29 cellular contexts compared by ENCODE assay signal in genomic region chr6:105429676-105430075, GRCh38. TPM values are rescaled to one million over a fixed set of nuclear protein-coding genes. Genes with fewer than 3 reads are reported as not detected.
DNase-seq lines count a peak whose midpoint lies in the region; ATAC-seq, FAIRE-seq and TF ChIP-seq lines count a peak whose summit lies in the region.
"Had no signal": no experiment of that assay in that cellular context is flagged by ENCODE, and none has a peak within 500 bp of the region (broad histone marks: within the 10 kb centered on the region; RNA-seq: fewer than 3 reads in every experiment).

No MANE protein-coding gene starts in this region.

- FAIRE-seq in GM19239 (lab: Jason Lieb, UNC) (peak; percentile 4), bronchial epithelial cell (lab: Jason Lieb, UNC) (peak; percentile 23), keratinocyte (lab: Jason Lieb, UNC) (peak; percentile 5)
- FAIRE-seq: G401.6 had no signal

- DNase-seq in AG09309 (ENCODE audit: low read depth), result peak; percentile 52
- no peak for DNase-seq in GM19239 (ENCODE audit: insufficient read length, low spot score)
- no peak for DNase-seq in bronchial epithelial cell (ENCODE audit: low read depth)
- no peak for DNase-seq in keratinocyte (ENCODE audit: low read depth, low spot score)
- no peak for DNase-seq in stimulated activated naive B cell treated with anti-CD40 and anti-IgM and Interleukin-4, amounts not matched to agents 10 μg/mL and 1 μg/mL and 100 μg/mL, for 72 hours
- DNase-seq in activated gamma-delta T cell treated with Interleukin-2 at 50 U/mL for 16 hours, result no peak
- DNase-seq in NCI-H2171 treated with DMSO at 0.1 percent for 48 hours (lab: John Stamatoyannopoulos, UW), result no peak
- DNase-seq in erythroblast (lab: John Stamatoyannopoulos, UW), result no peak
- DNase-seq: activated CD4-positive, alpha-beta T cell treated with anti-CD3 and anti-CD28 coated beads, Interleukin-2, amount 50 U/mL, for 48 hours; activated CD4-positive, CD25-positive, alpha-beta regulatory T cell treated with anti-CD3 and anti-CD28 coated beads, Interleukin-2, amount 50 U/mL, for 72 hours; activated naive CD4-positive, alpha-beta T cell treated with anti-CD3 and anti-CD28 coated beads for 36 hours; activated T-cell treated with anti-CD3 and anti-CD28 coated beads, Interleukin-2, amount 50 U/mL, for 72 hours; adrenal gland; COR-L47; foreskin melanocyte; hippocampal formation; left cardiac atrium; natural killer cell; NCI-H1436 treated with DMSO at 0.1 percent for 48 hours; NCI-H345; nucleus accumbens; SIG-M5; stimulated activated CD4-positive, alpha-beta T cell treated with anti-CD3 and anti-CD28 coated beads, Interleukin-15, amount 100 ng/mL, for 24 hours; stimulated activated CD4-positive, alpha-beta T cell treated with anti-CD3 and anti-CD28 coated beads, Interleukin-4, amount 100 ng/mL, for 4 hours; trophoblast cell had no signal

- no peak overlapping the region for H3K27ac ChIP-seq in keratinocyte (ENCODE audit: control insufficient read depth, insufficient read depth, low read length)
- H3K27ac ChIP-seq: adrenal gland, C4-2B had no signal

- peaks cover 25% of the 10 kb centered on the region for H3K4me1 ChIP-seq in keratinocyte (ENCODE audit: control insufficient read depth, extremely low read depth, insufficient read depth, low read length)
- H3K4me1 ChIP-seq: adrenal gland had no signal

- H3K9ac ChIP-seq in keratinocyte (ENCODE audit: control insufficient read depth, extremely low read depth, insufficient read depth, low read length), result no peak overlapping the region

- no peak overlapping the region for H3K4me2 ChIP-seq in keratinocyte (ENCODE audit: control insufficient read depth, extremely low read depth, insufficient read depth, low read depth, low read length)

- no peaks in the 10 kb centered on the region for H3K9me3 Mint-ChIP-seq in stimulated activated naive B cell treated with anti-CD40 and anti-IgM and Interleukin-4, amounts not matched to agents 10 μg/mL and 1 μg/mL and 100 μg/mL, for 72 hours
- H3K9me3 Mint-ChIP-seq: activated naive CD4-positive, alpha-beta T cell treated with anti-CD3 and anti-CD28 coated beads for 36 hours; activated T-cell treated with anti-CD3 and anti-CD28 coated beads, Interleukin-2, amount 50 U/mL, for 72 hours; brain; natural killer cell had no signal

- no peak for TF ChIP-seq POLR2A in erythroblast (IDR thresholded peaks at IDR 0.05; ENCODE audit: low read length)

- H3K4me1 Mint-ChIP-seq in stimulated activated naive B cell treated with anti-CD40 and anti-IgM and Interleukin-4, amounts not matched to agents 10 μg/mL and 1 μg/mL and 100 μg/mL, for 72 hours, result no peaks in the 10 kb centered on the region
- H3K4me1 Mint-ChIP-seq: natural killer cell had no signal

- no peaks in the 10 kb centered on the region for H4K20me1 ChIP-seq in keratinocyte (ENCODE audit: control insufficient read depth, extremely low read depth, insufficient read depth, low read length)

- dilution Hi-C loops in keratinocyte (cut with MboI; ENCODE audit: extremely low pct_ligation_motif_present, low sequenced_read_pairs), result no loop called here

- no peaks in the 10 kb centered on the region for H3K36me3 Mint-ChIP-seq in stimulated activated naive B cell treated with anti-CD40 and anti-IgM and Interleukin-4, amounts not matched to agents 10 μg/mL and 1 μg/mL and 100 μg/mL, for 72 hours
- H3K36me3 Mint-ChIP-seq: brain, natural killer cell had no signal

- no peaks in the 10 kb centered on the region for H3K79me2 ChIP-seq in keratinocyte (ENCODE audit: control insufficient read depth, insufficient read depth, low read length)

- H3K27me3 Mint-ChIP-seq in stimulated activated naive B cell treated with anti-CD40 and anti-IgM and Interleukin-4, amounts not matched to agents 10 μg/mL and 1 μg/mL and 100 μg/mL, for 72 hours, result no peaks in the 10 kb centered on the region
- H3K27me3 Mint-ChIP-seq: brain had no signal

- H3K4me3 ChIP-seq in AG09309 (ENCODE audit: control insufficient read depth, low read depth, low read length) (no peak overlapping the region), bronchial epithelial cell (ENCODE audit: low read depth, low read length) (no peak overlapping the region), keratinocyte (ENCODE audit: control insufficient read depth in 2 of 3, extremely low read depth in 1 of 3, insufficient read depth in 2 of 3, low read depth in 1 of 3, low read length in 3 of 3) (no peak overlapping the region)
- H3K4me3 ChIP-seq: adrenal gland, lung had no signal

- no peak overlapping the region for H3K27ac Mint-ChIP-seq in stimulated activated naive B cell treated with anti-CD40 and anti-IgM and Interleukin-4, amounts not matched to agents 10 μg/mL and 1 μg/mL and 100 μg/mL, for 72 hours
- H3K27ac Mint-ChIP-seq: activated naive CD4-positive, alpha-beta T cell treated with anti-CD3 and anti-CD28 coated beads for 36 hours; activated T-cell treated with anti-CD3 and anti-CD28 coated beads, Interleukin-2, amount 50 U/mL, for 72 hours; brain; natural killer cell had no signal

- peak overlapping the region; percentile 8 for H2AFZ ChIP-seq in keratinocyte (ENCODE audit: control insufficient read depth, low read length)

- no peak for ATAC-seq in stimulated activated naive B cell treated with anti-CD40 and anti-IgM and Interleukin-4, amounts not matched to agents 10 μg/mL and 1 μg/mL and 100 μg/mL, for 72 hours (replicated peaks)
- ATAC-seq: activated T-cell treated with anti-CD3 and anti-CD28 coated beads, Interleukin-2, amount 50 U/mL, for 72 hours; left cardiac atrium; natural killer cell had no signal

- H3K9me3 ChIP-seq in keratinocyte (ENCODE audit: control insufficient read depth, low read depth, low read length), result no peaks in the 10 kb centered on the region
- H3K9me3 ChIP-seq: adrenal gland had no signal

- no peaks in the 10 kb centered on the region for H3K9me1 ChIP-seq in keratinocyte (ENCODE audit: control insufficient read depth, extremely low read depth, insufficient read depth, low read length)

- TF ChIP-seq CTCF in AG09309 (IDR thresholded peaks at IDR 0.05; ENCODE audit: control insufficient read depth, insufficient read depth, low read depth, low read length, missing control alignments) (no peak), bronchial epithelial cell (IDR thresholded peaks at IDR 0.05; ENCODE audit: insufficient read depth, low read length, severe bottlenecking) (no peak), keratinocyte (optimal IDR thresholded peaks at IDR 0.05 in 1 of 3, IDR thresholded peaks at IDR 0.05 in 1 of 3, conservative IDR thresholded peaks at IDR 0.05 in 1 of 3; ENCODE audit: extremely low read depth in 1 of 3, insufficient read depth in 2 of 3, low read length in 3 of 3) (no peak)

- H3K27me3 ChIP-seq in bronchial epithelial cell (ENCODE audit: control insufficient read depth, insufficient read depth, low read length) (no peaks in the 10 kb centered on the region), keratinocyte (ENCODE audit: control insufficient read depth, extremely low read depth, insufficient read depth, low read length) (no peaks in the 10 kb centered on the region)
- H3K27me3 ChIP-seq: adrenal gland had no signal

- no peak overlapping the region for H3K4me3 Mint-ChIP-seq in stimulated activated naive B cell treated with anti-CD40 and anti-IgM and Interleukin-4, amounts not matched to agents 10 μg/mL and 1 μg/mL and 100 μg/mL, for 72 hours
- H3K4me3 Mint-ChIP-seq: activated naive CD4-positive, alpha-beta T cell treated with anti-CD3 and anti-CD28 coated beads for 36 hours; activated T-cell treated with anti-CD3 and anti-CD28 coated beads, Interleukin-2, amount 50 U/mL, for 72 hours; brain; natural killer cell had no signal

- H3K36me3 ChIP-seq in bronchial epithelial cell (ENCODE audit: control insufficient read depth, insufficient read depth, low read length), result no peaks in the 10 kb centered on the region
- H3K36me3 ChIP-seq in keratinocyte (ENCODE audit: control insufficient read depth in 2 of 2, extremely low read depth in 1 of 2, insufficient read depth in 2 of 2, low read length in 2 of 2), result no peaks in the 10 kb centered on the region
- H3K36me3 ChIP-seq: adrenal gland had no signal

RNA-seq across cellular contexts. Expression of gene PREP, which starts 26.8 kb away (rescaled TPM):
- 30.5 and 32.1 TPM in 2 replicates for total RNA-seq in bronchial epithelial cell
- 34.5 to 75.6 TPM (median 48.3 TPM) in 3 replicates for polyA plus RNA-seq in keratinocyte
- polyA plus RNA-seq in keratinocyte (2011; ENCODE audit: low read depth), result 21.3 TPM
- polyA plus RNA-seq in keratinocyte (2011; cell fraction: cytosol; rRNA removed), result 40.7 and 53.0 TPM in 2 replicates
- polyA plus RNA-seq in keratinocyte (2011; cell fraction: nucleus; rRNA removed), result 68.8 and 78.5 TPM in 2 replicates
- 48.0 and 64.3 TPM in 2 replicates for polyA plus RNA-seq in keratinocyte (2012; ENCODE audit: low replicate concordance)
- polyA minus RNA-seq in keratinocyte, result 40.6 to 78.5 TPM (median 44.3 TPM) in 3 replicates
- polyA minus RNA-seq in keratinocyte (2011; cell fraction: cytosol; rRNA and poly(A)+ RNA removed), result 25.9 TPM
- 37.9 and 87.7 TPM in 2 replicates for polyA minus RNA-seq in keratinocyte (2011; cell fraction: nucleus; rRNA and poly(A)+ RNA removed)
